In the genomic region with DNA sequence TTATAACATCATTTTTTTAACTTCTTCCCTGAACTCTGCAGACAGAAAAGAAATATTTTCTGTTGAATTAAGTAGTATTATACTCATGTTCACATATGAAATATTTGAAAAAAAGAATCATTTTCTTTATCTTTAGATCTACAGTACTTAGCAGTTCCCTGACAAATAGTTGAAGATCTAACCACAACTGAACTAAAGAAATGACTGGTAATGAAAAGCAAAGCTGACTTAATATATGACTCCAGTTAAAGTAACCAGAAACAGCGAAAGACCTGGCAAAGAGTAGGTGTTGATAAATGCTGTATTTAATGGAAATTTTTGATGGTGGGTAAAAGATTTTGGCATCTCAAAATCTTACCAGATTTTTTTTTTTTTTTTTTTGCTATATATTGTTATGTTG, we compare ENCODE assay signal across 14 cellular contexts.
A peak's percentile ranks its signal among the peaks of the same experiment; 100 is the strongest.
DNase-seq lines count a peak whose midpoint lies in the region; ATAC-seq lines count a peak whose summit lies in the region.
"Had no signal": no experiment of that assay in that cellular context is flagged by ENCODE, and none has a peak within 500 bp of the region (broad histone marks: within the 10 kb centered on the region; RNA-seq: fewer than 3 reads in every experiment).

No MANE protein-coding gene starts in this region.

- no peaks in the 10 kb centered on the region for H3K9me3 Mint-ChIP-seq in activated CD4-positive, alpha-beta T cell treated with anti-CD3 and anti-CD28 coated beads for 36 hours (ENCODE audit: low read depth)
- H3K9me3 Mint-ChIP-seq: CD4-positive, alpha-beta T cell; CD8-positive, alpha-beta T cell had no signal

- CTCF ChIA-PET in activated CD4-positive, alpha-beta T cell treated with anti-CD3 and anti-CD28 coated beads for 36 hours (lab: Charles Lee): no interaction called here

- POLR2A ChIA-PET in activated CD4-positive, alpha-beta T cell treated with anti-CD3 and anti-CD28 coated beads for 36 hours (lab: Charles Lee): no interaction called here

- H3K4me1 Mint-ChIP-seq in activated CD4-positive, alpha-beta T cell treated with anti-CD3 and anti-CD28 coated beads for 36 hours: no peaks in the 10 kb centered on the region
- H3K4me1 Mint-ChIP-seq: B cell had no signal

- H3K36me3 Mint-ChIP-seq in activated CD4-positive, alpha-beta T cell treated with anti-CD3 and anti-CD28 coated beads for 36 hours (ENCODE audit: low read depth): no peaks in the 10 kb centered on the region
- H3K36me3 Mint-ChIP-seq: CD8-positive, alpha-beta T cell had no signal

- DNase-seq in activated CD4-positive, alpha-beta T cell treated with anti-CD3 and anti-CD28 coated beads for 36 hours: no peak
- no peak for DNase-seq in activated CD4-positive, alpha-beta T cell treated with anti-CD3 and anti-CD28 coated beads for 4 hours
- DNase-seq in amniotic epithelial cell (ENCODE audit: low read depth): peak; percentile 14
- DNase-seq in SIG-M5 treated with dmso at 0.1 percent for 504 hours (lab: John Stamatoyannopoulos, UW; ENCODE audit: unreplicated experiment): no peak
- DNase-seq in stimulated activated CD4-positive, alpha-beta T cell treated with anti-CD3 and anti-CD28 coated beads, Interleukin-15, amount 100 ng/mL, for 24 hours: no peak
- DNase-seq: AML-193; Caco-2; Calu3; CD4-positive, alpha-beta T cell; CD8-positive, alpha-beta T cell; DMS79 treated with DMSO at 0.1 percent for 48 hours; GF-D8 had no signal

- H3K27ac Mint-ChIP-seq in activated CD4-positive, alpha-beta T cell treated with anti-CD3 and anti-CD28 coated beads for 36 hours: no peak overlapping the region
- H3K27ac Mint-ChIP-seq: B cell; CD4-positive, alpha-beta T cell; CD8-positive, alpha-beta T cell had no signal

- H3K4me3 Mint-ChIP-seq in activated CD4-positive, alpha-beta T cell treated with anti-CD3 and anti-CD28 coated beads for 36 hours: no peak overlapping the region
- H3K4me3 Mint-ChIP-seq: B cell; CD4-positive, alpha-beta T cell; CD8-positive, alpha-beta T cell had no signal

- peaks cover 6% of the 10 kb centered on the region for H3K27me3 Mint-ChIP-seq in activated CD4-positive, alpha-beta T cell treated with anti-CD3 and anti-CD28 coated beads for 36 hours

- intact Hi-C loops in activated CD4-positive, alpha-beta T cell treated with anti-CD3 and anti-CD28 coated beads for 36 hours (cut with DNase I, micrococcal nuclease): no loop called here

- ATAC-seq in activated CD4-positive, alpha-beta T cell treated with anti-CD3 and anti-CD28 coated beads for 36 hours: peak; percentile 47
- ATAC-seq: A549; CD8-positive, alpha-beta T cell had no signal
